Comparison of ENCODE assay signal across 2 cellular contexts in the genomic region with DNA sequence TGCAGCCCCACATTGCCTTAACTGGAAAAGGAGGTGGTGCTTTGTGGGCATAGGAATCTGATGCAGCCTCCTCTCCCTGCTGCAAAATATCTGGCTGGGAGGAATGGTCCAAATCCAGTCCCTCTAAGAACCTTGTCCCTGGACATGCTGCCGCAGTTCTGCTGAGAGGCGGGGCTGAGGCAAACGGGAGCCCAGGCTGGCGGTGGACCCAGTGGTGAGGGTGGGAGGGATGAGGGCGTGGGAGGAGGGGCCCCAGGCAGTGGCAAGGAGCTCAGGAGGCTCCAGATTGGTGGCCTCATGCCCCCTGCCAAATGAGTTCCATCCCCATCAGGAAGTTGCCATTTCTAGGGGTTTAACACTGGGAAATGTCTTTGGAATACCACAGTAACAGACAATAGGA.
TF ChIP-seq lines count a peak whose summit lies in the region.

No MANE protein-coding gene starts in this region.

TF ChIP-seq in GM23338, 12 proteins besides CTCF, POLR2A, EP300 and RAD21:
- TF ChIP-seq NANOG (IDR thresholded peaks at IDR 0.05; ENCODE audit: borderline replicate concordance): no peak
- no peak for TF ChIP-seq EZH2phosphoT487 (IDR thresholded peaks at IDR 0.05; ENCODE audit: unreplicated experiment)
- TF ChIP-seq ZNF114 (CRISPR knock-in tag; IDR thresholded peaks at IDR 0.05): no peak
- no peak for TF ChIP-seq EZH2 (IDR thresholded peaks at IDR 0.05; ENCODE audit: low read depth, unreplicated experiment)
- TF ChIP-seq ZNF331 (CRISPR knock-in tag; IDR thresholded peaks at IDR 0.05; ENCODE audit: low read depth): no peak
- TF ChIP-seq, protein P1, sequence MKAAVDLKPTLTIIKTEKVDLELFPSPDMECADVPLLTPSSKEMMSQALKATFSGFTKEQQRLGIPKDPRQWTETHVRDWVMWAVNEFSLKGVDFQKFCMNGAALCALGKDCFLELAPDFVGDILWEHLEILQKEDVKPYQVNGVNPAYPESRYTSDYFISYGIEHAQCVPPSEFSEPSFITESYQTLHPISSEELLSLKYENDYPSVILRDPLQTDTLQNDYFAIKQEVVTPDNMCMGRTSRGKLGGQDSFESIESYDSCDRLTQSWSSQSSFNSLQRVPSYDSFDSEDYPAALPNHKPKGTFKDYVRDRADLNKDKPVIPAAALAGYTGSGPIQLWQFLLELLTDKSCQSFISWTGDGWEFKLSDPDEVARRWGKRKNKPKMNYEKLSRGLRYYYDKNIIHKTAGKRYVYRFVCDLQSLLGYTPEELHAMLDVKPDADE (IDR thresholded peaks at IDR 0.05): no peak
- TF ChIP-seq, protein P2, sequence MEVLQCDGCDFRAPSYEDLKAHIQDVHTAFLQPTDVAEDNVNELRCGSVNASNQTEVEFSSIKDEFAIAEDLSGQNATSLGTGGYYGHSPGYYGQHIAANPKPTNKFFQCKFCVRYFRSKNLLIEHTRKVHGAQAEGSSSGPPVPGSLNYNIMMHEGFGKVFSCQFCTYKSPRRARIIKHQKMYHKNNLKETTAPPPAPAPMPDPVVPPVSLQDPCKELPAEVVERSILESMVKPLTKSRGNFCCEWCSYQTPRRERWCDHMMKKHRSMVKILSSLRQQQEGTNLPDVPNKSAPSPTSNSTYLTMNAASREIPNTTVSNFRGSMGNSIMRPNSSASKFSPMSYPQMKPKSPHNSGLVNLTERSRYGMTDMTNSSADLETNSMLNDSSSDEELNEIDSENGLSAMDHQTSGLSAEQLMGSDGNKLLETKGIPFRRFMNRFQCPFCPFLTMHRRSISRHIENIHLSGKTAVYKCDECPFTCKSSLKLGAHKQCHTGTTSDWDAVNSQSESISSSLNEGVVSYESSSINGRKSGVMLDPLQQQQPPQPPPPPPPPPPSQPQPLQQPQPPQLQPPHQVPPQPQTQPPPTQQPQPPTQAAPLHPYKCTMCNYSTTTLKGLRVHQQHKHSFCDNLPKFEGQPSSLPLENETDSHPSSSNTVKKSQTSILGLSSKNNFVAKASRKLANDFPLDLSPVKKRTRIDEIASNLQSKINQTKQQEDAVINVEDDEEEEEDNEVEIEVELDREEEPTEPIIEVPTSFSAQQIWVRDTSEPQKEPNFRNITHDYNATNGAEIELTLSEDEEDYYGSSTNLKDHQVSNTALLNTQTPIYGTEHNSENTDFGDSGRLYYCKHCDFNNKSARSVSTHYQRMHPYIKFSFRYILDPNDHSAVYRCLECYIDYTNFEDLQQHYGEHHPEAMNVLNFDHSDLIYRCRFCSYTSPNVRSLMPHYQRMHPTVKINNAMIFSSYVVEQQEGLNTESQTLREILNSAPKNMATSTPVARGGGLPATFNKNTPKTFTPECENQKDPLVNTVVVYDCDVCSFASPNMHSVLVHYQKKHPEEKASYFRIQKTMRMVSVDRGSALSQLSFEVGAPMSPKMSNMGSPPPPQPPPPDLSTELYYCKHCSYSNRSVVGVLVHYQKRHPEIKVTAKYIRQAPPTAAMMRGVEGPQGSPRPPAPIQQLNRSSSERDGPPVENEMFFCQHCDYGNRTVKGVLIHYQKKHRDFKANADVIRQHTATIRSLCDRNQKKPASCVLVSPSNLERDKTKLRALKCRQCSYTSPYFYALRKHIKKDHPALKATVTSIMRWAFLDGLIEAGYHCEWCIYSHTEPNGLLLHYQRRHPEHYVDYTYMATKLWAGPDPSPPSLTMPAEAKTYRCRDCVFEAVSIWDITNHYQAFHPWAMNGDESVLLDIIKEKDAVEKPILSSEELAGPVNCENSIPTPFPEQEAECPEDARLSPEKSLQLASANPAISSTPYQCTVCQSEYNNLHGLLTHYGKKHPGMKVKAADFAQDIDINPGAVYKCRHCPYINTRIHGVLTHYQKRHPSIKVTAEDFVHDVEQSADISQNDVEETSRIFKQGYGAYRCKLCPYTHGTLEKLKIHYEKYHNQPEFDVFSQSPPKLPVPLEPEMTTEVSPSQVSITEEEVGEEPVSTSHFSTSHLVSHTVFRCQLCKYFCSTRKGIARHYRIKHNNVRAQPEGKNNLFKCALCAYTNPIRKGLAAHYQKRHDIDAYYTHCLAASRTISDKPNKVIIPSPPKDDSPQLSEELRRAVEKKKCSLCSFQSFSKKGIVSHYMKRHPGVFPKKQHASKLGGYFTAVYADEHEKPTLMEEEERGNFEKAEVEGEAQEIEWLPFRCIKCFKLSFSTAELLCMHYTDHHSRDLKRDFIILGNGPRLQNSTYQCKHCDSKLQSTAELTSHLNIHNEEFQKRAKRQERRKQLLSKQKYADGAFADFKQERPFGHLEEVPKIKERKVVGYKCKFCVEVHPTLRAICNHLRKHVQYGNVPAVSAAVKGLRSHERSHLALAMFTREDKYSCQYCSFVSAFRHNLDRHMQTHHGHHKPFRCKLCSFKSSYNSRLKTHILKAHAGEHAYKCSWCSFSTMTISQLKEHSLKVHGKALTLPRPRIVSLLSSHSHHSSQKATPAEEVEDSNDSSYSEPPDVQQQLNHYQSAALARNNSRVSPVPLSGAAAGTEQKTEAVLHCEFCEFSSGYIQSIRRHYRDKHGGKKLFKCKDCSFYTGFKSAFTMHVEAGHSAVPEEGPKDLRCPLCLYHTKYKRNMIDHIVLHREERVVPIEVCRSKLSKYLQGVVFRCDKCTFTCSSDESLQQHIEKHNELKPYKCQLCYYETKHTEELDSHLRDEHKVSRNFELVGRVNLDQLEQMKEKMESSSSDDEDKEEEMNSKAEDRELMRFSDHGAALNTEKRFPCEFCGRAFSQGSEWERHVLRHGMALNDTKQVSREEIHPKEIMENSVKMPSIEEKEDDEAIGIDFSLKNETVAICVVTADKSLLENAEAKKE (CRISPR knock-in tag; IDR thresholded peaks at IDR 0.05): no peak
- TF ChIP-seq JUNB (IDR thresholded peaks at IDR 0.05; ENCODE audit: unreplicated experiment): no peak
- no peak for TF ChIP-seq CREB1 (CRISPR knock-in tag; IDR thresholded peaks at IDR 0.05; ENCODE audit: low read depth)
TF ChIP-seq in GM23338: peak in this region for 0.

TF ChIP-seq in H1, 55 proteins besides CTCF, POLR2A, EP300 and RAD21:
- TF ChIP-seq TAF1 (IDR thresholded peaks at IDR 0.05; ENCODE audit: low read depth, low read length) (no peak), BRCA1 (IDR thresholded peaks at IDR 0.05; ENCODE audit: low read depth, low read length) (no peak)
